In the genomic region with DNA sequence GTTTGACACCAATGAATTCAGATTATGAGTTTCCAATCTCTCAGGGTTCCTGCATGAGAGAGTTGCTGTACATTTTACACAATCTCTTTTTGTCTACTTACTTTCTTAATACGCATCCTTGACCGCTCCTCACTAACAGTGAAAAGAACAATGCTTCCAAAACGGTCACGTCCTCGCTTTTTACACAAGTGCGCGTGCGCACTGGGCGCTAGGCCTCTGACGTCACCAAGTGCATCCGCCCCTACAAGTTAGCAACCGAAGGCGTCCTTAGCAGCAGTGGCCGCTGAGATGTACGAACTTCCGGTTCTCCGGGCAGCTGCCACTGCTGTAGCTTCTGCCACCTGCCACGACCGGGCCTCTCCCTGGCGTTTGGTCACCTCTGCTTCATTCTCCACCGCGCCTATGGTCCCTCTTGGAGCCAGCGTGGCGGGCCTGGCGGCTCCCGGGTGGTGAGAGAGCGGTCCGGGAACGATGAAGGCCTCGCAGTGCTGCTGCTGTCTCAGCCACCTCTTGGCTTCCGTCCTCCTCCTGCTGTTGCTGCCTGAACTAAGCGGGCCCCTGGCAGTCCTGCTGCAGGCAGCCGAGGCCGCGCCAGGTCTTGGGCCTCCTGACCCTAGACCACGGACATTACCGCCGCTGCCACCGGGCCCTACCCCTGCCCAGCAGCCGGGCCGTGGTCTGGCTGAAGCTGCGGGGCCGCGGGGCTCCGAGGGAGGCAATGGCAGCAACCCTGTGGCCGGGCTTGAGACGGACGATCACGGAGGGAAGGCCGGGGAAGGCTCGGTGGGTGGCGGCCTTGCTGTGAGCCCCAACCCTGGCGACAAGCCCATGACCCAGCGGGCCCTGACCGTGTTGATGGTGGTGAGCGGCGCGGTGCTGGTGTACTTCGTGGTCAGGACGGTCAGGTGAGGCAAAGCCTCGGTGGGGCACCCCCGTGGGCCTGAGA, we compare ENCODE assay signal across 1 cellular context.
A peak's percentile ranks its signal among the peaks of the same experiment; 100 is the strongest.
TF ChIP-seq lines count a peak whose summit lies in the region.

TSS of gene FAM174A (plus strand) at position 315 of the 946 bp plus-strand sequence. CDS start at position 472, 157 bp downstream.

TF ChIP-seq in HepG2, 621 proteins besides CTCF, POLR2A, EP300 and RAD21 (continued from another document and continues in another):
- TF ChIP-seq, protein P1, sequence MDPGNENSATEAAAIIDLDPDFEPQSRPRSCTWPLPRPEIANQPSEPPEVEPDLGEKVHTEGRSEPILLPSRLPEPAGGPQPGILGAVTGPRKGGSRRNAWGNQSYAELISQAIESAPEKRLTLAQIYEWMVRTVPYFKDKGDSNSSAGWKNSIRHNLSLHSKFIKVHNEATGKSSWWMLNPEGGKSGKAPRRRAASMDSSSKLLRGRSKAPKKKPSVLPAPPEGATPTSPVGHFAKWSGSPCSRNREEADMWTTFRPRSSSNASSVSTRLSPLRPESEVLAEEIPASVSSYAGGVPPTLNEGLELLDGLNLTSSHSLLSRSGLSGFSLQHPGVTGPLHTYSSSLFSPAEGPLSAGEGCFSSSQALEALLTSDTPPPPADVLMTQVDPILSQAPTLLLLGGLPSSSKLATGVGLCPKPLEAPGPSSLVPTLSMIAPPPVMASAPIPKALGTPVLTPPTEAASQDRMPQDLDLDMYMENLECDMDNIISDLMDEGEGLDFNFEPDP (CRISPR knock-in tag; conservative IDR thresholded peaks at IDR 0.05), result 0 out of 2 replicates have a peak, but pooled peaks have one; percentile 30
- TF ChIP-seq ZNF770 (CRISPR knock-in tag; IDR thresholded peaks at IDR 0.05), result peak; percentile 41; the same call in 1 of the 2 replicates
- peak; percentile 98 for TF ChIP-seq ZFX (CRISPR knock-in tag; IDR thresholded peaks at IDR 0.05; ENCODE audit: low read depth)
- TF ChIP-seq, protein P2, sequence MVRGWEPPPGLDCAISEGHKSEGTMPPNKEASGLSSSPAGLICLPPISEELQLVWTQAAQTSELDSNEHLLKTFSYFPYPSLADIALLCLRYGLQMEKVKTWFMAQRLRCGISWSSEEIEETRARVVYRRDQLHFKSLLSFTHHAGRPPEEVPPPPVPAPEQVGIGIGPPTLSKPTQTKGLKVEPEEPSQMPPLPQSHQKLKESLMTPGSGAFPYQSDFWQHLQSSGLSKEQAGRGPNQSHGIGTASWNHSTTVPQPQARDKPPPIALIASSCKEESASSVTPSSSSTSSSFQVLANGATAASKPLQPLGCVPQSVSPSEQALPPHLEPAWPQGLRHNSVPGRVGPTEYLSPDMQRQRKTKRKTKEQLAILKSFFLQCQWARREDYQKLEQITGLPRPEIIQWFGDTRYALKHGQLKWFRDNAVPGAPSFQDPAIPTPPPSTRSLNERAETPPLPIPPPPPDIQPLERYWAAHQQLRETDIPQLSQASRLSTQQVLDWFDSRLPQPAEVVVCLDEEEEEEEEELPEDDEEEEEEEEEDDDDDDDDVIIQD (CRISPR knock-in tag; IDR thresholded peaks at IDR 0.05; ENCODE audit: low read depth), result 0 out of 2 replicates have a peak, but pooled peaks have one; percentile 12
- peak; percentile 80 for TF ChIP-seq ZNF788 (CRISPR knock-in tag; IDR thresholded peaks at IDR 0.05; ENCODE audit: borderline replicate concordance)
- peak; percentile 93 for TF ChIP-seq HDAC1 (CRISPR knock-in tag; IDR thresholded peaks at IDR 0.05)
- peak; percentile 37; the same call in 1 of the 2 replicates for TF ChIP-seq GATAD2A (CRISPR knock-in tag; IDR thresholded peaks at IDR 0.05)
- TF ChIP-seq ZNF503 (CRISPR knock-in tag; IDR thresholded peaks at IDR 0.05), result 0 out of 2 replicates have a peak, but pooled peaks have one; percentile 7
- peak; percentile 15; the same call in 1 of the 2 replicates for TF ChIP-seq JUND (CRISPR knock-in tag; IDR thresholded peaks at IDR 0.05)
- no peak for TF ChIP-seq ZNF83 (CRISPR knock-in tag; IDR thresholded peaks at IDR 0.05; ENCODE audit: borderline replicate concordance)
- TF ChIP-seq ZBTB7B (CRISPR knock-in tag; IDR thresholded peaks at IDR 0.05), result no peak
- peak; percentile 60 for TF ChIP-seq ZNF781 (CRISPR knock-in tag; IDR thresholded peaks at IDR 0.05; ENCODE audit: borderline replicate concordance, not compliant biosample characterization)
- no peak; the same call in 1 of the 2 replicates for TF ChIP-seq HOXD1 (CRISPR knock-in tag; IDR thresholded peaks at IDR 0.05)
- TF ChIP-seq MTA1 (CRISPR knock-in tag; IDR thresholded peaks at IDR 0.05; ENCODE audit: borderline replicate concordance), result peak; percentile 72; the same call in 1 of the 2 replicates
- TF ChIP-seq ZNF724P (CRISPR knock-in tag; IDR thresholded peaks at IDR 0.05; ENCODE audit: borderline replicate concordance), result peak; percentile 64
- peak; percentile 74; the same call in 1 of the 2 replicates for TF ChIP-seq ZNF280D (CRISPR knock-in tag; IDR thresholded peaks at IDR 0.05)
- peak in 1 of 2 experiments; percentile 62; a peak in 2 of 4 replicates for TF ChIP-seq KLF16 (CRISPR knock-in tag; IDR thresholded peaks at IDR 0.05)
- TF ChIP-seq, protein P3, sequence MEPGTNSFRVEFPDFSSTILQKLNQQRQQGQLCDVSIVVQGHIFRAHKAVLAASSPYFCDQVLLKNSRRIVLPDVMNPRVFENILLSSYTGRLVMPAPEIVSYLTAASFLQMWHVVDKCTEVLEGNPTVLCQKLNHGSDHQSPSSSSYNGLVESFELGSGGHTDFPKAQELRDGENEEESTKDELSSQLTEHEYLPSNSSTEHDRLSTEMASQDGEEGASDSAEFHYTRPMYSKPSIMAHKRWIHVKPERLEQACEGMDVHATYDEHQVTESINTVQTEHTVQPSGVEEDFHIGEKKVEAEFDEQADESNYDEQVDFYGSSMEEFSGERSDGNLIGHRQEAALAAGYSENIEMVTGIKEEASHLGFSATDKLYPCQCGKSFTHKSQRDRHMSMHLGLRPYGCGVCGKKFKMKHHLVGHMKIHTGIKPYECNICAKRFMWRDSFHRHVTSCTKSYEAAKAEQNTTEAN (CRISPR knock-in tag; conservative IDR thresholded peaks at IDR 0.05), result 0 out of 2 replicates have a peak, but pooled peaks have one; percentile 27
- TF ChIP-seq KDM3A (CRISPR knock-in tag; IDR thresholded peaks at IDR 0.05; ENCODE audit: low read depth), result 0 out of 2 replicates have a peak, but pooled peaks have one; percentile 17
- TF ChIP-seq WIZ (CRISPR knock-in tag; IDR thresholded peaks at IDR 0.05), result peak; percentile 63; the same call in 1 of the 2 replicates
- peak; percentile 71 for TF ChIP-seq RBFOX2 (IDR thresholded peaks at IDR 0.05; ENCODE audit: low read depth, low read length)
- 0 out of 2 replicates have a peak, but pooled peaks have one; percentile 54 for TF ChIP-seq ZIK1 (CRISPR knock-in tag; IDR thresholded peaks at IDR 0.05; ENCODE audit: borderline replicate concordance, low read depth)
- 0 out of 2 replicates have a peak, but pooled peaks have one; percentile 19 for TF ChIP-seq ZNF547 (CRISPR knock-in tag; IDR thresholded peaks at IDR 0.05)
- TF ChIP-seq TAF15 (IDR thresholded peaks at IDR 0.05; ENCODE audit: low read depth, low read length, poor library complexity, severe bottlenecking), result no peak
- TF ChIP-seq, protein P4, sequence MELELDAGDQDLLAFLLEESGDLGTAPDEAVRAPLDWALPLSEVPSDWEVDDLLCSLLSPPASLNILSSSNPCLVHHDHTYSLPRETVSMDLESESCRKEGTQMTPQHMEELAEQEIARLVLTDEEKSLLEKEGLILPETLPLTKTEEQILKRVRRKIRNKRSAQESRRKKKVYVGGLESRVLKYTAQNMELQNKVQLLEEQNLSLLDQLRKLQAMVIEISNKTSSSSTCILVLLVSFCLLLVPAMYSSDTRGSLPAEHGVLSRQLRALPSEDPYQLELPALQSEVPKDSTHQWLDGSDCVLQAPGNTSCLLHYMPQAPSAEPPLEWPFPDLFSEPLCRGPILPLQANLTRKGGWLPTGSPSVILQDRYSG (CRISPR knock-in tag; IDR thresholded peaks at IDR 0.05), result 0 out of 2 replicates have a peak, but pooled peaks have one; percentile 36
- TF ChIP-seq YEATS4 (CRISPR knock-in tag; IDR thresholded peaks at IDR 0.05; ENCODE audit: borderline replicate concordance), result peak; percentile 54; the same call in 1 of the 2 replicates
- peak; percentile 84; the same call in 1 of the 2 replicates for TF ChIP-seq ZNF670 (CRISPR knock-in tag; IDR thresholded peaks at IDR 0.05; ENCODE audit: borderline replicate concordance)
- TF ChIP-seq ELF1 (CRISPR knock-in tag; IDR thresholded peaks at IDR 0.05), result peak; percentile 85
- peak; percentile 49; the same call in 1 of the 2 replicates for TF ChIP-seq TRAFD1 (CRISPR knock-in tag; IDR thresholded peaks at IDR 0.05; ENCODE audit: borderline replicate concordance)
- TF ChIP-seq BRCA1 (CRISPR knock-in tag; IDR thresholded peaks at IDR 0.05), result no peak
- peak; percentile 87 for TF ChIP-seq ZNF543 (CRISPR knock-in tag; IDR thresholded peaks at IDR 0.05)
- peak; percentile 83 for TF ChIP-seq RFX5 (IDR thresholded peaks at IDR 0.05; ENCODE audit: low read depth, low read length)
- TF ChIP-seq HNRNPLL (IDR thresholded peaks at IDR 0.05; ENCODE audit: low read depth, low read length, poor library complexity, severe bottlenecking), result peak; percentile 22
- peak; percentile 43; the same call in 1 of the 2 replicates for TF ChIP-seq ZNF451 (CRISPR knock-in tag; IDR thresholded peaks at IDR 0.05)
- TF ChIP-seq BRD4 (CRISPR knock-in tag; IDR thresholded peaks at IDR 0.05), result 0 out of 2 replicates have a peak, but pooled peaks have one; percentile 37
- TF ChIP-seq IRF2 (CRISPR knock-in tag; IDR thresholded peaks at IDR 0.05), result peak; percentile 51; the same call in 1 of the 2 replicates
- peak; percentile 83 for TF ChIP-seq MXD4 (CRISPR knock-in tag; IDR thresholded peaks at IDR 0.05)
- TF ChIP-seq RFX3 (CRISPR knock-in tag; IDR thresholded peaks at IDR 0.05), result peak; percentile 89
- TF ChIP-seq NFE2L1 (CRISPR knock-in tag; IDR thresholded peaks at IDR 0.05; ENCODE audit: borderline replicate concordance), result no peak
